In the genomic region with DNA sequence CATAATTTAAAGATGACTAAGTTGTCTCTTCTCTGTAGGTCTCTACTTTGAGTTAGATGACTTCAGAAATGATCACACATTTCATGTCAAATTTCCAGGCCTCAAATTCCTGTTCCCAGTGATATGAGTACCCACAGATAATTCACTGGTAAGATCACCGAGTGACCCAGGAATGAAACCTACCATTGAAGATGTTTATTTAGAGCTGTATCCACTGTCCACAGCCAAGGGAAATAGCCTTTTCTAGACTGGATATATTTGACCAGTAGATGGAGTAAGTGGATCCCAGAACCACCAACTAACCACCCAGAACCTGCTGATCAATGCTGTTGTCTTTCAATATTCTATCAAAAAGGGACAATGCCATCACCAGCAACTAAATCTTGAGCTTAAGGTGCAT, we compare ENCODE assay signal across 11 cellular contexts.
DNase-seq lines count a peak whose midpoint lies in the region; ATAC-seq, FAIRE-seq and TF ChIP-seq lines count a peak whose summit lies in the region.
"Had no signal": no experiment of that assay in that cellular context is flagged by ENCODE, and none has a peak within 500 bp of the region (broad histone marks: within the 10 kb centered on the region; RNA-seq: fewer than 3 reads in every experiment).

No MANE protein-coding gene starts in this region.

- H3K4me3 ChIP-seq in A549: no peak overlapping the region

- 8% methylated on average over 1 of the region's 1 CpG for WGBS in A549 (ENCODE audit: missing lambda C conversion rate)

- H3K27ac ChIP-seq in A549: no peak overlapping the region

- peak; percentile 48 to 69 for TF ChIP-seq RAD21 in A549 (conservative IDR thresholded peaks at IDR 0.05 in 1 of 2, IDR thresholded peaks at IDR 0.05 in 1 of 2)

- H3K9me3 ChIP-seq in A549: peaks cover 4% of the 10 kb centered on the region; the same call in 1 of the 3 replicates

- peak; percentile 64 to 83; a peak in 4 of 6 replicates for ATAC-seq in A549

- H3K27me3 Mint-ChIP-seq in activated naive CD8-positive, alpha-beta T cell treated with anti-CD3 and anti-CD28 coated beads for 36 hours: no peaks in the 10 kb centered on the region
- H3K27me3 Mint-ChIP-seq: CD8-positive, alpha-beta memory T cell; memory B cell had no signal

- peaks cover 2% of the 10 kb centered on the region for H3K9me3 Mint-ChIP-seq in activated naive CD8-positive, alpha-beta T cell treated with anti-CD3 and anti-CD28 coated beads for 36 hours

- peak; percentile 31; the same call in 2 of the 3 replicates for TF ChIP-seq CTCF in A549 (IDR thresholded peaks at IDR 0.05)

- no peaks in the 10 kb centered on the region for H3K36me3 Mint-ChIP-seq in activated naive CD8-positive, alpha-beta T cell treated with anti-CD3 and anti-CD28 coated beads for 36 hours
- H3K36me3 Mint-ChIP-seq: memory B cell had no signal

- H3K4me1 ChIP-seq in A549: no peaks in the 10 kb centered on the region

- H3K4me2 ChIP-seq in A549: no peak overlapping the region

- POLR2A ChIA-PET in A549 (lab: Yijun Ruan, JAX): no interaction called here

- TF ChIP-seq POLR2A in A549 (IDR thresholded peaks at IDR 0.05; ENCODE audit: low read length): no peak

- H3K4me1 Mint-ChIP-seq in activated naive CD8-positive, alpha-beta T cell treated with anti-CD3 and anti-CD28 coated beads for 36 hours: peaks cover 18% of the 10 kb centered on the region
- H3K4me1 Mint-ChIP-seq: CD8-positive, alpha-beta memory T cell; memory B cell had no signal

- no peak for FAIRE-seq in A549 (lab: Jason Lieb, UNC)
- FAIRE-seq in islet of Langerhans (lab: Jason Lieb, UNC): peak; percentile 91

- CTCF ChIA-PET in A549 (lab: Yijun Ruan, JAX): interaction anchor here (0.6 to 1.6 kb wide), 14 partner anchors 9 to 354 kb away, joined by 3 to 8 read pairs (median 3); no protein-coding TSS in a partner anchor

- TF ChIP-seq EP300 in A549 (IDR thresholded peaks at IDR 0.05): no peak

- peak in 1 of 2 experiments; percentile 11 for DNase-seq in A549 (ENCODE audit: low read depth in 1 of 2, low spot score in 1 of 2)
- peak; percentile 49 for DNase-seq in HT-29 (ENCODE audit: low spot score)
- peak; percentile 51 for DNase-seq in amniotic epithelial cell (ENCODE audit: low read depth)
- no peak for DNase-seq in HuH-7.5 (ENCODE audit: low spot score)
- DNase-seq in cerebellum (ENCODE audit: low spot score): no peak
- DNase-seq in activated naive CD8-positive, alpha-beta T cell treated with anti-CD3 and anti-CD28 coated beads for 36 hours: no peak
- no peak for DNase-seq in Kasumi-1 (lab: John Stamatoyannopoulos, UW)
- DNase-seq: activated T-cell treated with anti-CD3 and anti-CD28 coated beads, Interleukin-2, amount 50 U/mL, for 48 hours; CD8-positive, alpha-beta memory T cell had no signal

- no peak overlapping the region for H3K27ac Mint-ChIP-seq in activated naive CD8-positive, alpha-beta T cell treated with anti-CD3 and anti-CD28 coated beads for 36 hours
- H3K27ac Mint-ChIP-seq: CD8-positive, alpha-beta memory T cell; memory B cell had no signal

- no peak overlapping the region for H3K4me3 Mint-ChIP-seq in activated naive CD8-positive, alpha-beta T cell treated with anti-CD3 and anti-CD28 coated beads for 36 hours
- H3K4me3 Mint-ChIP-seq: CD8-positive, alpha-beta memory T cell; memory B cell had no signal

TF ChIP-seq in A549, 52 proteins besides CTCF, POLR2A, EP300 and RAD21:
- TF ChIP-seq SMC3 (IDR thresholded peaks at IDR 0.05): peak; percentile 41; the same call in 2 of the 3 replicates
- TF ChIP-seq, protein P1, sequence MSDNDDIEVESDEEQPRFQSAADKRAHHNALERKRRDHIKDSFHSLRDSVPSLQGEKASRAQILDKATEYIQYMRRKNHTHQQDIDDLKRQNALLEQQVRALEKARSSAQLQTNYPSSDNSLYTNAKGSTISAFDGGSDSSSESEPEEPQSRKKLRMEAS (IDR thresholded peaks at IDR 0.05): no peak

Comparison
In these comparisons a context has a peak if more than half of its experiments do, and no peak if none do; other contexts are left out.
1. DNase-seq: peak in HT-29 (single experiment) and amniotic epithelial cell (single experiment); none in HuH-7.5 (single experiment), cerebellum (single experiment), activated naive CD8-positive, alpha-beta T cell treated with anti-CD3 and anti-CD28 coated beads for 36 hours (single experiment) and Kasumi-1 (0 of 2).